In the genomic region with DNA sequence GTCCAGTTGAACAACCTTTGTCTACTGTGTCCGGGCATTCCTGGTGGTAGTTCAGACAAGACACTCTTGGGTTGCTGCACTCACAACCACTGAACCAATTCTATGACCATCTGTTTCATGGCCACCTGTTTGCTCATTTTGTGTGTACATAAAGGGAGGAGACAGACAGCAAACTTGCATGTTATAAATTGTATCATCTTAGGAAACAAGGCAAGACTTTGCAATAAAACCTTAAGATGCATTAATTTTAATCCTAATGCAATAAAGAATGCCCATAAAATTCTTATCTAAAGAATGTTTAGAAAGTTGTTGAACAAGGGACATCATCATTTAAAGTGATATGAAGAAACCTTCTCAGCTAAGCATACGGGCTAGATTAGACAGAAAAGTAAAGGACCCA, we compare ENCODE assay signal across 27 cellular contexts. TPM values are rescaled to one million over a fixed set of nuclear protein-coding genes. Genes with fewer than 3 reads are reported as not detected.
"Had no signal": no experiment of that assay in that cellular context is flagged by ENCODE, and none has a peak within 500 bp of the region (broad histone marks: within the 10 kb centered on the region; RNA-seq: fewer than 3 reads in every experiment).

No MANE protein-coding gene starts in this region.

- H3K4me3 Mint-ChIP-seq: endodermal cell; nephron progenitor cell; stimulated activated naive B cell treated with anti-CD40 and anti-IgM and Interleukin-4, amounts not matched to agents 10 μg/mL and 1 μg/mL and 100 μg/mL, for 72 hours; stimulated activated naive CD8-positive, alpha-beta T cell treated with anti-CD3 and anti-CD28 coated beads, Interleukin-15, amount 100 ng/mL, for 72 hours had no signal

- H3K4me1 Mint-ChIP-seq: naive B cell; stimulated activated naive B cell treated with anti-CD40 and anti-IgM and Interleukin-4, amounts not matched to agents 10 μg/mL and 1 μg/mL and 100 μg/mL, for 72 hours had no signal

- H3K4me1 ChIP-seq: gastroesophageal sphincter, parathyroid adenoma, psoas muscle, right lobe of liver had no signal

- H3K4me3 ChIP-seq: gastroesophageal sphincter, psoas muscle, right lobe of liver, thoracic aorta, transverse colon had no signal

- DNase-seq: cerebellar nuclear complex; dermis blood vessel endothelial cell; effector CD4-positive, alpha-beta T cell; endodermal cell; glutamatergic neuron; mesendoderm; naive B cell; nephron progenitor cell; psoas muscle; retina; right lobe of liver; stimulated activated CD4-positive, alpha-beta T cell treated with anti-CD3 and anti-CD28 coated beads, Interleukin-2, amount 100 ng/mL, for 24 hours; stimulated activated CD4-positive, alpha-beta T cell treated with anti-CD3 and anti-CD28 coated beads, Interleukin-4, amount 100 ng/mL, for 4 hours; stimulated activated naive B cell treated with anti-CD40 and anti-IgM and Interleukin-4, amounts not matched to agents 10 μg/mL and 1 μg/mL and 100 μg/mL, for 72 hours; stimulated activated naive CD8-positive, alpha-beta T cell treated with anti-CD3 and anti-CD28 coated beads, Interleukin-15, amount 100 ng/mL, for 72 hours; transverse colon had no signal

- H3K9me3 Mint-ChIP-seq: naive B cell; nephron progenitor cell; stimulated activated naive B cell treated with anti-CD40 and anti-IgM and Interleukin-4, amounts not matched to agents 10 μg/mL and 1 μg/mL and 100 μg/mL, for 72 hours; stimulated activated naive CD8-positive, alpha-beta T cell treated with anti-CD3 and anti-CD28 coated beads, Interleukin-15, amount 100 ng/mL, for 72 hours had no signal

- H3K27me3 ChIP-seq: gastroesophageal sphincter, right lobe of liver, transverse colon had no signal

- H3K27ac Mint-ChIP-seq: endodermal cell; naive B cell; nephron progenitor cell; stimulated activated naive B cell treated with anti-CD40 and anti-IgM and Interleukin-4, amounts not matched to agents 10 μg/mL and 1 μg/mL and 100 μg/mL, for 72 hours; stimulated activated naive CD8-positive, alpha-beta T cell treated with anti-CD3 and anti-CD28 coated beads, Interleukin-15, amount 100 ng/mL, for 72 hours had no signal

- H3K9me3 ChIP-seq: gastroesophageal sphincter, psoas muscle, right lobe of liver, thoracic aorta, transverse colon had no signal

- H3K9ac ChIP-seq: parathyroid adenoma had no signal

- H3K36me3 Mint-ChIP-seq: naive B cell; stimulated activated naive B cell treated with anti-CD40 and anti-IgM and Interleukin-4, amounts not matched to agents 10 μg/mL and 1 μg/mL and 100 μg/mL, for 72 hours had no signal

- H2AFZ ChIP-seq: parathyroid adenoma had no signal

- H3K27ac ChIP-seq: gastroesophageal sphincter, parathyroid adenoma, psoas muscle, right lobe of liver, thoracic aorta had no signal

- H3K79me2 ChIP-seq: parathyroid adenoma had no signal

- H3K36me3 ChIP-seq: gastroesophageal sphincter, right lobe of liver, thoracic aorta, transverse colon had no signal

RNA-seq across cellular contexts. Expression of a gene that starts 34.8 kb away (rescaled TPM):
- total RNA-seq: dermis blood vessel endothelial cell, endodermal cell, gastroesophageal sphincter, kidney epithelial cell, liver, lung microvascular endothelial cell, omental fat pad, psoas muscle, right lobe of liver, skeletal muscle tissue, subcutaneous adipose tissue, thoracic aorta, transverse colon, ureter had no signal
- polyA plus RNA-seq: esophagus, liver, psoas muscle had no signal

RNA-seq across cellular contexts. Expression of a gene that starts 50.3 kb away (rescaled TPM):
- total RNA-seq: dermis blood vessel endothelial cell, endodermal cell, gastroesophageal sphincter, kidney epithelial cell, lung microvascular endothelial cell, omental fat pad, psoas muscle, skeletal muscle tissue, subcutaneous adipose tissue, ureter had no signal
